8 cellular contexts compared by ENCODE assay signal in genomic region chr15:41603941-41604660, GRCh38. TPM values are rescaled to one million over a fixed set of nuclear protein-coding genes. Genes with fewer than 3 reads are reported as not detected.
DNase-seq lines count a peak whose midpoint lies in the region; ATAC-seq and TF ChIP-seq lines count a peak whose summit lies in the region.

No MANE protein-coding gene starts in this region.

- DNase-seq in NOMO-1 treated with DMSO at 0.1 percent for 48 hours (lab: John Stamatoyannopoulos, UW; ENCODE audit: unreplicated experiment): peak; percentile 67
- DNase-seq in activated CD8-positive, alpha-beta memory T cell treated with anti-CD3 and anti-CD28 coated beads, Interleukin-2, amount 50 U/mL, for 4 hours: peak; percentile 57
- peak; percentile 85 for DNase-seq in epidermal melanocyte (ENCODE audit: insufficient read length, low spot score)
- peak in 2 of 3 donors; percentile 40 to 75 for DNase-seq in mucosa of descending colon
- DNase-seq in stimulated activated effector memory CD8-positive, alpha-beta T cell treated with anti-CD3 and anti-CD28 coated beads, Interleukin-12 subunit alpha, Interleukin-12 subunit beta, amount 100 ng/mL, for 72 hours (ENCODE audit: low spot score in 2 of 2): peak; percentile 32 to 66

- H3K4me1 ChIP-seq in HEK293 (ENCODE audit: control insufficient read depth, insufficient read depth, low read length) (no peaks in the 10 kb centered on the region), mucosa of descending colon (ENCODE audit: low read depth) (peaks cover 7% of the 10 kb centered on the region)

- H3K4me3 ChIP-seq in HEK293 (ENCODE audit: low read depth, low read length) (no peak overlapping the region), mucosa of descending colon (no peak overlapping the region)

- no peaks in the 10 kb centered on the region for H3K36me3 Mint-ChIP-seq in stimulated activated effector memory CD8-positive, alpha-beta T cell treated with anti-CD3 and anti-CD28 coated beads, Interleukin-12 subunit alpha, Interleukin-12 subunit beta, amount 100 ng/mL, for 72 hours

- peak overlapping the region; percentile 55 for H3K4me3 Mint-ChIP-seq in stimulated activated effector memory CD8-positive, alpha-beta T cell treated with anti-CD3 and anti-CD28 coated beads, Interleukin-12 subunit alpha, Interleukin-12 subunit beta, amount 100 ng/mL, for 72 hours

- H3K27ac ChIP-seq in C4-2B (no peak overlapping the region), HEK293 (ENCODE audit: extremely low read depth, low read depth, low read length) (no peak overlapping the region)

- H3K27ac Mint-ChIP-seq in stimulated activated effector memory CD8-positive, alpha-beta T cell treated with anti-CD3 and anti-CD28 coated beads, Interleukin-12 subunit alpha, Interleukin-12 subunit beta, amount 100 ng/mL, for 72 hours: peak overlapping the region; percentile 3

- ATAC-seq in mucosa of descending colon: peak; percentile 82
- peak; percentile 93 for ATAC-seq in stimulated activated effector memory CD8-positive, alpha-beta T cell treated with anti-CD3 and anti-CD28 coated beads, Interleukin-12 subunit alpha, Interleukin-12 subunit beta, amount 100 ng/mL, for 72 hours
- no peak for ATAC-seq in HG03457 (IDR thresholded peaks at IDR 0.05; ENCODE audit: unreplicated experiment)

- POLR2A ChIA-PET in HEK293 (lab: Yijun Ruan, JAX): no interaction called here

- no peaks in the 10 kb centered on the region for H3K36me3 ChIP-seq in HEK293 (ENCODE audit: control insufficient read depth in 2 of 2, insufficient read depth in 1 of 2, low read length in 2 of 2)
- H3K36me3 ChIP-seq in mucosa of descending colon (ENCODE audit: low read depth): no peaks in the 10 kb centered on the region

- H3K4me1 Mint-ChIP-seq in stimulated activated effector memory CD8-positive, alpha-beta T cell treated with anti-CD3 and anti-CD28 coated beads, Interleukin-12 subunit alpha, Interleukin-12 subunit beta, amount 100 ng/mL, for 72 hours: peaks cover 10% of the 10 kb centered on the region

- H3K9me3 Mint-ChIP-seq in stimulated activated effector memory CD8-positive, alpha-beta T cell treated with anti-CD3 and anti-CD28 coated beads, Interleukin-12 subunit alpha, Interleukin-12 subunit beta, amount 100 ng/mL, for 72 hours: no peaks in the 10 kb centered on the region

- H3K9me3 ChIP-seq in HEK293 (ENCODE audit: control insufficient read depth, insufficient read depth, low read depth, low read length): no peaks in the 10 kb centered on the region
- H3K9me3 ChIP-seq in mucosa of descending colon: no peaks in the 10 kb centered on the region

- CTCF ChIA-PET in HEK293 (lab: Yijun Ruan, JAX): interaction anchor here (0.6 to 3.8 kb wide), 20 partner anchors 9 to 650 kb away, joined by 3 to 23 read pairs (median 5); partner anchors contain the start of gene MAPKBP1

- intact Hi-C loops in mucosa of descending colon (cut with DNase I, micrococcal nuclease): no loop called here

- TF ChIP-seq CTCF in C4-2B (conservative IDR thresholded peaks at IDR 0.05): peak; percentile 94
- TF ChIP-seq CTCF in HEK293 (tag by site-specific recombination; IDR thresholded peaks at IDR 0.05): peak; percentile 73; the same call in 1 of the 2 replicates
- peak; percentile 68 for TF ChIP-seq CTCF in mucosa of descending colon (IDR thresholded peaks at IDR 0.05)

TF ChIP-seq in HEK293, 187 proteins besides CTCF, POLR2A, EP300 and RAD21 (continues in another document):
- TF ChIP-seq ZSCAN23 (tag by site-specific recombination; IDR thresholded peaks at IDR 0.05) (no peak), ZBTB44 (tag by site-specific recombination; IDR thresholded peaks at IDR 0.05) (no peak), ZNF501 (tag by site-specific recombination; IDR thresholded peaks at IDR 0.05) (peak; percentile 30; the same call in 1 of the 2 replicates), ZNF629 (tag by site-specific recombination; IDR thresholded peaks at IDR 0.05) (no peak), ZBTB17 (tag by site-specific recombination; IDR thresholded peaks at IDR 0.05) (peak; percentile 43; the same call in 1 of the 2 replicates), ZNF704 (tag by site-specific recombination; IDR thresholded peaks at IDR 0.05) (no peak), ZNF121 (tag by site-specific recombination; IDR thresholded peaks at IDR 0.05) (no peak), EGR2 (tag by site-specific recombination; IDR thresholded peaks at IDR 0.05; ENCODE audit: low read depth) (0 out of 2 replicates have a peak, but pooled peaks have one; percentile 9), ZNF274 (IDR thresholded peaks at IDR 0.05; ENCODE audit: low read length) (no peak), ZNF274 (tag by site-specific recombination; IDR thresholded peaks at IDR 0.05; ENCODE audit: borderline replicate concordance) (no peak), KLF8 (tag by site-specific recombination; IDR thresholded peaks at IDR 0.05) (no peak), ZNF211 (tag by site-specific recombination; IDR thresholded peaks at IDR 0.05; ENCODE audit: low read depth) (no peak), ZNF133 (tag by site-specific recombination; IDR thresholded peaks at IDR 0.05) (no peak), ZNF692 (tag by site-specific recombination; IDR thresholded peaks at IDR 0.05) (peak; percentile 33; the same call in 1 of the 2 replicates), GFI1B (tag by site-specific recombination; IDR thresholded peaks at IDR 0.05) (no peak), ZBTB10 (tag by site-specific recombination; IDR thresholded peaks at IDR 0.05) (0 out of 2 replicates have a peak, but pooled peaks have one; percentile 47), ZNF626 (tag by site-specific recombination; IDR thresholded peaks at IDR 0.05) (no peak), ZNF791 (tag by site-specific recombination; IDR thresholded peaks at IDR 0.05) (no peak), ZNF248 (tag by site-specific recombination; IDR thresholded peaks at IDR 0.05) (no peak), ZNF621 (tag by site-specific recombination; IDR thresholded peaks at IDR 0.05) (no peak), SP2 (tag by site-specific recombination; IDR thresholded peaks at IDR 0.05) (no peak)

RNA-seq across cellular contexts. Expression of gene TYRO3, which starts 45.1 kb away (rescaled TPM):
- total RNA-seq in mucosa of descending colon: 1 to 10 TPM; 1.9 to 8.5 (median 2.3) TPM

RNA-seq across cellular contexts. Expression of gene MGA, which starts 56.1 kb away (rescaled TPM):
- total RNA-seq in mucosa of descending colon: 10 to 100 TPM; 29.1 to 50.5 (median 29.2) TPM
